ENCODE assay signal across 1 cellular context in genomic region chr19:38264486-38265212, GRCh38.
TF ChIP-seq lines count a peak whose summit lies in the region.

A gene with protein sequence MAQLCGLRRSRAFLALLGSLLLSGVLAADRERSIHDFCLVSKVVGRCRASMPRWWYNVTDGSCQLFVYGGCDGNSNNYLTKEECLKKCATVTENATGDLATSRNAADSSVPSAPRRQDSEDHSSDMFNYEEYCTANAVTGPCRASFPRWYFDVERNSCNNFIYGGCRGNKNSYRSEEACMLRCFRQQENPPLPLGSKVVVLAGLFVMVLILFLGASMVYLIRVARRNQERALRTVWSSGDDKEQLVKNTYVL (plus strand): TSS chr19:38264573. CDS start chr19:38264893, 320 bp downstream.

TF ChIP-seq in IMR-90, 13 proteins besides CTCF, POLR2A, EP300 and RAD21:
- TF ChIP-seq, protein P1, sequence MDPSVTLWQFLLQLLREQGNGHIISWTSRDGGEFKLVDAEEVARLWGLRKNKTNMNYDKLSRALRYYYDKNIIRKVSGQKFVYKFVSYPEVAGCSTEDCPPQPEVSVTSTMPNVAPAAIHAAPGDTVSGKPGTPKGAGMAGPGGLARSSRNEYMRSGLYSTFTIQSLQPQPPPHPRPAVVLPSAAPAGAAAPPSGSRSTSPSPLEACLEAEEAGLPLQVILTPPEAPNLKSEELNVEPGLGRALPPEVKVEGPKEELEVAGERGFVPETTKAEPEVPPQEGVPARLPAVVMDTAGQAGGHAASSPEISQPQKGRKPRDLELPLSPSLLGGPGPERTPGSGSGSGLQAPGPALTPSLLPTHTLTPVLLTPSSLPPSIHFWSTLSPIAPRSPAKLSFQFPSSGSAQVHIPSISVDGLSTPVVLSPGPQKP (IDR thresholded peaks at IDR 0.05; ENCODE audit: borderline replicate concordance, low read depth, low read length) = no peak
- TF ChIP-seq RCOR1 (IDR thresholded peaks at IDR 0.05; ENCODE audit: insufficient replicate concordance, low read length) (no peak), CEBPB (IDR thresholded peaks at IDR 0.05; ENCODE audit: low read depth, low read length) (no peak), BHLHE40 (IDR thresholded peaks at IDR 0.05; ENCODE audit: low read depth, low read length) (no peak), FOS (IDR thresholded peaks at IDR 0.05; ENCODE audit: low read depth, low read length) (no peak), SMC3 (IDR thresholded peaks at IDR 0.05; ENCODE audit: low read depth, low read length) (no peak), MXI1 (IDR thresholded peaks at IDR 0.05; ENCODE audit: borderline replicate concordance, low read depth, low read length) (no peak), MAFK (IDR thresholded peaks at IDR 0.05; ENCODE audit: low read depth, low read length) (no peak), RFX5 (IDR thresholded peaks at IDR 0.05; ENCODE audit: low read depth, low read length) (no peak)
- TF ChIP-seq, protein P2, sequence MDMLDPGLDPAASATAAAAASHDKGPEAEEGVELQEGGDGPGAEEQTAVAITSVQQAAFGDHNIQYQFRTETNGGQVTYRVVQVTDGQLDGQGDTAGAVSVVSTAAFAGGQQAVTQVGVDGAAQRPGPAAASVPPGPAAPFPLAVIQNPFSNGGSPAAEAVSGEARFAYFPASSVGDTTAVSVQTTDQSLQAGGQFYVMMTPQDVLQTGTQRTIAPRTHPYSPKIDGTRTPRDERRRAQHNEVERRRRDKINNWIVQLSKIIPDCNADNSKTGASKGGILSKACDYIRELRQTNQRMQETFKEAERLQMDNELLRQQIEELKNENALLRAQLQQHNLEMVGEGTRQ (IDR thresholded peaks at IDR 0.05; ENCODE audit: low read depth, low read length) = no peak
